ENCODE assay signal across 20 cellular contexts in genomic region chr5:179900206-179900605, GRCh38. TPM values are rescaled to one million over a fixed set of nuclear protein-coding genes. Genes with fewer than 3 reads are reported as not detected.
A peak's percentile ranks its signal among the peaks of the same experiment; 100 is the strongest.
DNase-seq lines count a peak whose midpoint lies in the region; ATAC-seq and TF ChIP-seq lines count a peak whose summit lies in the region.
"Had no signal": no experiment of that assay in that cellular context is flagged by ENCODE, and none has a peak within 500 bp of the region (broad histone marks: within the 10 kb centered on the region; RNA-seq: fewer than 3 reads in every experiment).

No MANE protein-coding gene starts in this region.

- H3K36me3 Mint-ChIP-seq in effector memory CD8-positive, alpha-beta T cell (ENCODE audit: insufficient read depth): peaks cover 18% of the 10 kb centered on the region
- H3K36me3 Mint-ChIP-seq in CD8-positive, alpha-beta memory T cell: peaks cover 0 to 73% (median 29%) of the 10 kb centered on the region in 3 donors

- H2AFZ ChIP-seq in osteoblast (ENCODE audit: low read length): no peak overlapping the region
- H2AFZ ChIP-seq: GM23248 had no signal

- no peaks in the 10 kb centered on the region for H3K9me3 Mint-ChIP-seq in effector memory CD8-positive, alpha-beta T cell
- H3K9me3 Mint-ChIP-seq in CD8-positive, alpha-beta memory T cell: no peaks in the 10 kb centered on the region

- peaks cover 38% of the 10 kb centered on the region for H3K79me2 ChIP-seq in osteoblast (ENCODE audit: insufficient read depth, low read length)

- H3K27me3 Mint-ChIP-seq in effector memory CD8-positive, alpha-beta T cell: no peaks in the 10 kb centered on the region
- H3K27me3 Mint-ChIP-seq in CD8-positive, alpha-beta memory T cell: peaks cover 0 to 1% of the 10 kb centered on the region in 2 donors

- POLR2A ChIA-PET in CD8-positive, alpha-beta memory T cell (lab: Charles Lee): no interaction called here

- H3K4me2 ChIP-seq in osteoblast (ENCODE audit: insufficient read depth, low read length): no peak overlapping the region

- H3K36me3 ChIP-seq in osteoblast (ENCODE audit: insufficient read depth, low read length): peaks cover 68% of the 10 kb centered on the region
- H3K36me3 ChIP-seq in CD8-positive, alpha-beta memory T cell (ENCODE audit: insufficient read depth, low read length): no peaks in the 10 kb centered on the region

- peak overlapping the region; percentile 60 to 66 for H3K27ac Mint-ChIP-seq in effector memory CD8-positive, alpha-beta T cell
- peak overlapping the region in 2 of 8 donors; percentile 58 to 92 for H3K27ac Mint-ChIP-seq in CD8-positive, alpha-beta memory T cell

- peak overlapping the region; percentile 48 for H3K27ac ChIP-seq in angular gyrus (ENCODE audit: low read depth, low read length)
- H3K27ac ChIP-seq in osteoblast (ENCODE audit: low read depth, low read length): no peak overlapping the region
- peak overlapping the region; percentile 61 for H3K27ac ChIP-seq in temporal lobe (ENCODE audit: low read depth, low read length)
- no peak overlapping the region for H3K27ac ChIP-seq in CD8-positive, alpha-beta memory T cell (ENCODE audit: low read depth, low read length)
- H3K27ac ChIP-seq: GM23248, HL-60, Peyer's patch had no signal

- no peaks in the 10 kb centered on the region for H3K4me1 ChIP-seq in osteoblast (ENCODE audit: insufficient read depth, low read length)
- no peaks in the 10 kb centered on the region for H3K4me1 ChIP-seq in CD8-positive, alpha-beta memory T cell (ENCODE audit: insufficient read depth, low read length)
- H3K4me1 ChIP-seq: Peyer's patch had no signal

- H3K4me1 Mint-ChIP-seq in effector memory CD8-positive, alpha-beta T cell (ENCODE audit: low read depth in 2 of 2): peaks cover 1 to 12% of the 10 kb centered on the region in 2 donors
- H3K4me1 Mint-ChIP-seq in CD8-positive, alpha-beta memory T cell: peaks cover 4 to 6% (median 5%) of the 10 kb centered on the region in 3 donors

- CTCF ChIA-PET in CD8-positive, alpha-beta memory T cell (lab: Charles Lee): no interaction called here

- peaks cover 20% of the 10 kb centered on the region for H4K20me1 ChIP-seq in osteoblast (ENCODE audit: insufficient read depth, low read length)

- H3K9me3 ChIP-seq in osteoblast (ENCODE audit: low read depth, low read length): no peaks in the 10 kb centered on the region
- H3K9me3 ChIP-seq in CD8-positive, alpha-beta memory T cell (ENCODE audit: low read length): no peaks in the 10 kb centered on the region
- H3K9me3 ChIP-seq: BE2C, HAP-1, Peyer's patch had no signal

- no peak overlapping the region for H3K4me3 ChIP-seq in osteoblast (ENCODE audit: insufficient read depth, low read length)
- H3K4me3 ChIP-seq in CD8-positive, alpha-beta memory T cell (ENCODE audit: low read length): no peak overlapping the region
- H3K4me3 ChIP-seq: GM12878, GM23248, HAP-1, Peyer's patch had no signal

- H3K27me3 ChIP-seq in osteoblast (ENCODE audit: insufficient read depth, low read length): no peaks in the 10 kb centered on the region
- H3K27me3 ChIP-seq in CD8-positive, alpha-beta memory T cell (ENCODE audit: insufficient read depth, low read length, poor library complexity, severe bottlenecking): no peaks in the 10 kb centered on the region
- H3K27me3 ChIP-seq: BE2C, Peyer's patch had no signal

- no peak for TF ChIP-seq CTCF in osteoblast (IDR thresholded peaks at IDR 0.05; ENCODE audit: extremely low read depth, low read depth, low read length)

- H3K4me3 Mint-ChIP-seq in effector memory CD8-positive, alpha-beta T cell: no peak overlapping the region
- H3K4me3 Mint-ChIP-seq in CD8-positive, alpha-beta memory T cell: no peak overlapping the region

- no peak for DNase-seq in effector memory CD8-positive, alpha-beta T cell
- DNase-seq in osteoblast (ENCODE audit: insufficient read length, low spot score, missing footprints): peak; percentile 9
- no peak for DNase-seq in CD8-positive, alpha-beta memory T cell
- DNase-seq: BE2C, DMS79, GM23248, KG1, NCI-H1105 treated with DMSO at 0.1 percent for 48 hours, NCI-H1694, NCI-H2081, NCI-H2171, NCI-H524 treated with DMSO at 0.1 percent for 48 hours, Peyer's patch had no signal

- no peak for ATAC-seq in effector memory CD8-positive, alpha-beta T cell (replicated peaks)
- ATAC-seq in GM21825 (IDR thresholded peaks at IDR 0.05; ENCODE audit: unreplicated experiment) (no peak), HG03442 (IDR thresholded peaks at IDR 0.05; ENCODE audit: unreplicated experiment) (no peak)
- ATAC-seq: GM12878 had no signal

RNA-seq across cellular contexts. Expression of gene TBC1D9B, which starts 7.5 kb away (rescaled TPM):
- 89.4 and 90.2 TPM in 2 replicates for total RNA-seq in osteoblast
- total RNA-seq in temporal lobe: 31.0 TPM
- total RNA-seq in CD8-positive, alpha-beta memory T cell: 10 to 100 TPM; 73.7 to 74.8 TPM
- 43.9 TPM for polyA plus RNA-seq in CD8-positive, alpha-beta memory T cell

RNA-seq across cellular contexts. Expression of gene MRNIP, which starts 41.6 kb away (rescaled TPM):
- total RNA-seq in osteoblast: 10.1 and 12.7 TPM in 2 replicates
- 33.9 TPM for total RNA-seq in temporal lobe
- 10 to 100 TPM; 23.9 to 27.2 TPM for total RNA-seq in CD8-positive, alpha-beta memory T cell
- polyA plus RNA-seq in CD8-positive, alpha-beta memory T cell: 17.7 TPM

Comparison
In these comparisons a context has a peak if more than half of its experiments do, and no peak if none do; other contexts are left out.
1. H3K27ac ChIP-seq: peak in angular gyrus (single experiment) and temporal lobe (single experiment); none in osteoblast (single experiment) and CD8-positive, alpha-beta memory T cell (single experiment).